In genomic region chr6:28816339-28816908, GRCh38 we compare ENCODE assay signal across 14 cellular contexts.
DNase-seq lines count a peak whose midpoint lies in the region; ATAC-seq, FAIRE-seq and TF ChIP-seq lines count a peak whose summit lies in the region.
"Had no signal": no experiment of that assay in that cellular context is flagged by ENCODE, and none has a peak within 500 bp of the region (broad histone marks: within the 10 kb centered on the region; RNA-seq: fewer than 3 reads in every experiment).

No MANE protein-coding gene starts in this region.

- peak overlapping the region; percentile 59 for H3K27ac ChIP-seq in K562 (ENCODE audit: extremely low read depth, low read depth, low read length)
- no peak overlapping the region for H3K27ac ChIP-seq in keratinocyte (ENCODE audit: control insufficient read depth, insufficient read depth, low read length)
- no peak overlapping the region for H3K27ac ChIP-seq in thyroid gland
- H3K27ac ChIP-seq: heart left ventricle, sigmoid colon had no signal

- no TSS peak for BruUV-seq in Calu3 (replicated peaks; lab: Mats Ljungman, UMichigan)
- BruUV-seq in K562 (replicated peaks; lab: Mats Ljungman, UMichigan): no TSS peak

- no peaks in the 10 kb centered on the region for H4K20me1 ChIP-seq in K562 (replicated peaks; ENCODE audit: control insufficient read depth, insufficient read depth, low read length)
- H4K20me1 ChIP-seq in keratinocyte (ENCODE audit: control insufficient read depth, extremely low read depth, insufficient read depth, low read length): no peaks in the 10 kb centered on the region

- CTCF ChIA-PET in Calu3 (lab: Charles Lee) (no interaction called here), K562 (lab: Yijun Ruan, JAX; ENCODE audit: low intra/inter-chr PET ratio) (no interaction called here)

- POLR2A ChIA-PET in K562 (lab: Yijun Ruan, JAX): interaction anchor here (1.3 to 2.0 kb wide), 7 partner anchors 8 to 189 kb away, joined by 3 to 13 read pairs (median 8); partner anchors contain the start of gene ZNF311

- H3K27me3 Mint-ChIP-seq in Calu3 (ENCODE audit: unreplicated experiment) (peaks cover 47% of the 10 kb centered on the region), HFFc6 (ENCODE audit: insufficient read depth) (peaks cover 24% of the 10 kb centered on the region)

- H3K79me2 ChIP-seq in K562 (ENCODE audit: control insufficient read depth, insufficient read depth, low read length) (no peaks in the 10 kb centered on the region), keratinocyte (ENCODE audit: control insufficient read depth, insufficient read depth, low read length) (no peaks in the 10 kb centered on the region)

- H3K4me1 Mint-ChIP-seq in Calu3 (ENCODE audit: low read depth, unreplicated experiment): peaks cover 19% of the 10 kb centered on the region
- peaks cover 49% of the 10 kb centered on the region for H3K4me1 Mint-ChIP-seq in HFFc6 (ENCODE audit: low read depth)
- H3K4me1 Mint-ChIP-seq: T-helper 17 cell had no signal

- H3K4me3 Mint-ChIP-seq in Calu3 (ENCODE audit: low read depth, unreplicated experiment): peak overlapping the region; percentile 60
- peak overlapping the region; percentile 83 for H3K4me3 Mint-ChIP-seq in HFFc6
- H3K4me3 Mint-ChIP-seq: nephron, T-helper 17 cell had no signal

- in situ Hi-C loops in K562 (cut with MboI): no loop called here

- ATAC-seq in K562 (peak; percentile 69), GM19035 (IDR thresholded peaks at IDR 0.05; ENCODE audit: unreplicated experiment) (no peak)
- ATAC-seq: heart left ventricle, T-helper 17 cell had no signal

- H3K9me1 ChIP-seq in K562 (ENCODE audit: control insufficient read depth, insufficient read depth, low read length): no peaks in the 10 kb centered on the region
- H3K9me1 ChIP-seq in keratinocyte (ENCODE audit: control insufficient read depth, extremely low read depth, insufficient read depth, low read length): no peaks in the 10 kb centered on the region

- DNase-seq in Calu3 (no peak), HFFc6 (no peak), K562 (ENCODE audit: extremely low read depth in 1 of 4, low spot score in 3 of 4) (peak in 2 of 4 experiments; percentile 51 to 65), keratinocyte (ENCODE audit: low read depth, low spot score) (no peak), A172 (ENCODE audit: low spot score) (no peak), thyroid gland (no peak)
- DNase-seq: activated CD4-positive, alpha-beta T cell treated with anti-CD3 and anti-CD28 coated beads, Interleukin-2, amount 50 U/mL, for 1 hour; heart left ventricle; sigmoid colon; stimulated activated naive CD4-positive, alpha-beta T cell treated with Interleukin-2 at 50 U/mL for 16 hours; T-helper 17 cell had no signal

- H3K36me3 ChIP-seq in K562 (ENCODE audit: control insufficient read depth, insufficient read depth, low read length) (no peaks in the 10 kb centered on the region), keratinocyte (ENCODE audit: control insufficient read depth in 2 of 2, extremely low read depth in 1 of 2, insufficient read depth in 2 of 2, low read length in 2 of 2) (no peaks in the 10 kb centered on the region), thyroid gland (no peaks in the 10 kb centered on the region)
- H3K36me3 ChIP-seq: heart left ventricle, sigmoid colon had no signal

- no peak for TF ChIP-seq RAD21 in K562 (CRISPR knock-in tag; conservative IDR thresholded peaks at IDR 0.05 in 1 of 2, IDR thresholded peaks at IDR 0.05 in 1 of 2)

- H3K4me1 ChIP-seq in K562 (replicated peaks in 1 of 2; ENCODE audit: control insufficient read depth in 2 of 2, insufficient read depth in 2 of 2, low read length in 2 of 2) (peaks cover 9 to 11% of the 10 kb centered on the region in 2 experiments; a peak in 4 of 5 replicates), keratinocyte (ENCODE audit: control insufficient read depth, extremely low read depth, insufficient read depth, low read length) (peaks cover 9% of the 10 kb centered on the region), thyroid gland (no peaks in the 10 kb centered on the region)

- H3K27ac Mint-ChIP-seq in Calu3 (ENCODE audit: unreplicated experiment) (no peak overlapping the region), HFFc6 (peak overlapping the region; percentile 45; the same call in 1 of the 2 replicates)
- H3K27ac Mint-ChIP-seq: activated T-helper 2 cell treated with anti-CD3 and anti-CD28 coated beads, Interferon-gamma antibody, Interleukin-2, Interleukin-4, amounts not matched to agents 10 μg/mL and 5 μg/mL and 100 μg/mL, durations not matched to agents 14 hours and 24 hours and 36 hours; nephron; T-helper 17 cell had no signal

- FAIRE-seq in K562 (lab: Jason Lieb, UNC) (no peak), keratinocyte (lab: Jason Lieb, UNC) (no peak)

- H2AFZ ChIP-seq in K562 (ENCODE audit: low read depth, low read length): peak overlapping the region; percentile 77
- H2AFZ ChIP-seq in keratinocyte (ENCODE audit: control insufficient read depth, low read length): peak overlapping the region; percentile 52

- H3K4me3 ChIP-seq in K562 (peak overlapping the region; percentile 45), keratinocyte (ENCODE audit: control insufficient read depth in 2 of 3, extremely low read depth in 1 of 3, insufficient read depth in 2 of 3, low read depth in 1 of 3, low read length in 3 of 3) (peak overlapping the region; percentile 19 to 75 (median 69)), thyroid gland (replicated peaks in 1 of 3) (no peak overlapping the region)
- H3K4me3 ChIP-seq: heart left ventricle, sigmoid colon had no signal

- intact Hi-C loops in Calu3 (cut with micrococcal nuclease; ENCODE audit: unreplicated experiment): loop anchor here (10.0 kb wide), 1 partner anchor 62 kb away; no protein-coding TSS in a partner anchor
- intact Hi-C loops in K562 (cut with micrococcal nuclease): loop anchor here (2.0 to 10.0 kb wide), 2 partner anchors 22 to 322 kb away; no protein-coding TSS in a partner anchor
- intact Hi-C loops in thyroid gland (cut with DNase I): no loop called here

- H3K4me2 ChIP-seq in K562 (ENCODE audit: insufficient read depth, low read length) (peak overlapping the region; percentile 93), keratinocyte (ENCODE audit: control insufficient read depth, extremely low read depth, insufficient read depth, low read depth, low read length) (peak overlapping the region; percentile 93)

- TF ChIP-seq POLR2A in K562 (conservative IDR thresholded peaks at IDR 0.05) (no peak), thyroid gland (IDR thresholded peaks at IDR 0.05) (no peak)

- dilution Hi-C loops in keratinocyte (cut with MboI; ENCODE audit: extremely low pct_ligation_motif_present, low sequenced_read_pairs): no loop called here

- no peak for TF ChIP-seq EP300 in K562 (IDR thresholded peaks at IDR 0.05; ENCODE audit: low read length)

- TF ChIP-seq CTCF in Calu3 (IDR thresholded peaks at IDR 0.05; ENCODE audit: unreplicated experiment) (no peak), HFFc6 (IDR thresholded peaks at IDR 0.05) (no peak), K562 (IDR thresholded peaks at IDR 0.05 in 2 of 3, conservative IDR thresholded peaks at IDR 0.05 in 1 of 3; ENCODE audit: insufficient read depth in 2 of 3, low read depth in 1 of 3, low read length in 3 of 3) (no peak), keratinocyte (optimal IDR thresholded peaks at IDR 0.05 in 1 of 3, IDR thresholded peaks at IDR 0.05 in 1 of 3, conservative IDR thresholded peaks at IDR 0.05 in 1 of 3; ENCODE audit: extremely low read depth in 1 of 3, insufficient read depth in 2 of 3, low read length in 3 of 3) (no peak), thyroid gland (IDR thresholded peaks at IDR 0.05) (no peak)

- 9% methylated on average over 15 of the region's 15 CpGs for WGBS in K562 (ENCODE audit: insufficient coverage, low coverage, missing lambda C conversion rate)
- 9 to 10% methylated on average over 15 of the region's 15 CpGs for WGBS in thyroid gland, 2 donors

- H3K9me3 ChIP-seq in K562 (replicated peaks; ENCODE audit: control insufficient read depth, insufficient read depth, low read depth, low read length) (no peaks in the 10 kb centered on the region), keratinocyte (ENCODE audit: control insufficient read depth, low read depth, low read length) (no peaks in the 10 kb centered on the region), thyroid gland (no peaks in the 10 kb centered on the region)
- H3K9me3 ChIP-seq: heart left ventricle, sigmoid colon had no signal

- H3K27me3 ChIP-seq in K562 (ENCODE audit: control insufficient read depth in 2 of 2, insufficient read depth in 2 of 2, low read length in 2 of 2) (no peaks in the 10 kb centered on the region), keratinocyte (ENCODE audit: control insufficient read depth, extremely low read depth, insufficient read depth, low read length) (peaks cover 35% of the 10 kb centered on the region), thyroid gland (peaks cover 37% of the 10 kb centered on the region)

- H3K9me3 Mint-ChIP-seq in Calu3 (ENCODE audit: low read depth, unreplicated experiment) (no peaks in the 10 kb centered on the region), HFFc6 (no peaks in the 10 kb centered on the region)

- H3K9ac ChIP-seq in K562 (ENCODE audit: insufficient read depth in 1 of 2, low read depth in 2 of 2, low read length in 2 of 2): peak overlapping the region; percentile 69 to 87; a peak in 3 of 4 replicates
- peak overlapping the region; percentile 28 for H3K9ac ChIP-seq in keratinocyte (ENCODE audit: control insufficient read depth, extremely low read depth, insufficient read depth, low read length)

- H3K36me3 Mint-ChIP-seq in Calu3 (ENCODE audit: insufficient read depth, unreplicated experiment) (peaks cover 9% of the 10 kb centered on the region), HFFc6 (ENCODE audit: low read depth) (no peaks in the 10 kb centered on the region)

TF ChIP-seq in K562, 482 proteins besides CTCF, POLR2A, EP300 and RAD21 (continues in another document):
- TF ChIP-seq TRIM28 (IDR thresholded peaks at IDR 0.05): 0 out of 2 replicates have a peak, but pooled peaks have one; percentile 15
- TF ChIP-seq MBD1 (CRISPR knock-in tag; IDR thresholded peaks at IDR 0.05): 0 out of 2 replicates have a peak, but pooled peaks have one; percentile 54

Comparison
In these comparisons a context has a peak if more than half of its experiments do, and no peak if none do; other contexts are left out.
1. H3K4me3 ChIP-seq: peak in K562 (single experiment) and keratinocyte (3 of 3); none in thyroid gland (0 of 3).